Comparison of ENCODE assay signal across 2 cellular contexts in genomic region chr2:235765181-235765820, GRCh38.
TF ChIP-seq lines count a peak whose summit lies in the region.

No MANE protein-coding gene starts in this region.

TF ChIP-seq in SK-N-SH treated with all-trans-retinoic acid at 6 μM for 48 hours, 23 proteins besides CTCF, POLR2A, EP300 and RAD21 (continued from another document):
- TF ChIP-seq TSHZ2 (CRISPR knock-in tag; IDR thresholded peaks at IDR 0.05), result no peak
- TF ChIP-seq CSDC2 (CRISPR knock-in tag; IDR thresholded peaks at IDR 0.05), result no peak
- no peak for TF ChIP-seq POU6F1 (CRISPR knock-in tag; IDR thresholded peaks at IDR 0.05; ENCODE audit: borderline replicate concordance, low read depth)
- TF ChIP-seq GLIS3 (CRISPR knock-in tag; IDR thresholded peaks at IDR 0.05), result no peak
- TF ChIP-seq ZNF70 (CRISPR knock-in tag; IDR thresholded peaks at IDR 0.05), result no peak
- no peak for TF ChIP-seq ZFP3 (CRISPR knock-in tag; IDR thresholded peaks at IDR 0.05)
- no peak for TF ChIP-seq ARNTL (CRISPR knock-in tag; IDR thresholded peaks at IDR 0.05; ENCODE audit: borderline replicate concordance, low read depth)
- no peak for TF ChIP-seq ZNF8 (CRISPR knock-in tag; IDR thresholded peaks at IDR 0.05)
- TF ChIP-seq PPARA (CRISPR knock-in tag; IDR thresholded peaks at IDR 0.05; ENCODE audit: borderline replicate concordance), result no peak
- no peak for TF ChIP-seq ZC3H10 (CRISPR knock-in tag; IDR thresholded peaks at IDR 0.05)
- no peak for TF ChIP-seq CREB5 (CRISPR knock-in tag; IDR thresholded peaks at IDR 0.05; ENCODE audit: low read depth)
- no peak for TF ChIP-seq OSR1 (CRISPR knock-in tag; IDR thresholded peaks at IDR 0.05)

TF ChIP-seq in SK-N-SH, 30 proteins besides CTCF, POLR2A, EP300 and RAD21 (continued from another document):
- TF ChIP-seq ZBTB33 (IDR thresholded peaks at IDR 0.05; ENCODE audit: borderline replicate concordance, low read depth), result no peak
- no peak for TF ChIP-seq FOXJ3 (CRISPR knock-in tag; IDR thresholded peaks at IDR 0.05)
- no peak for TF ChIP-seq SMC3 (IDR thresholded peaks at IDR 0.05; ENCODE audit: low read depth, low read length)
- no peak for TF ChIP-seq RXRA (IDR thresholded peaks at IDR 0.05; ENCODE audit: borderline replicate concordance, low read depth)
- TF ChIP-seq POLR2AphosphoS5 (IDR thresholded peaks at IDR 0.05; ENCODE audit: low read depth, low read length), result no peak
